12 cellular contexts compared by ENCODE assay signal in the genomic region with DNA sequence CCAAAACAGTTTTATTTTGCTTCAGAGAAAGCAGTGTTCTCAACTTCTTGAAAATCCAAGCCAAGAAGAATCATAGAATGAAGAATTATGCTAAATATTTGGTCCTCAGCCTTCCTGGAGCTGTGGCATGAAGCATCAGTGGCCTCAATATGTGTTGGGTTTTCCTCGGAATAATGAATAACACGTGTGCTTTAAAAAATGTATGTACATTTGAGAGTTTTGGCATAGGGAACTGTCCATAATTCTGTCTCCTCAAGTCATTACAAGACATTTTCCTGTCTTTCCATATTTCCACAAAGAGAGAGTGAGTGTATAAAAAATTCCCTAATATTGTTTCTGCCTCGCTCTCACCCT. TPM values are rescaled to one million over a fixed set of nuclear protein-coding genes. Genes with fewer than 3 reads are reported as not detected.
DNase-seq lines count a peak whose midpoint lies in the region; ATAC-seq and TF ChIP-seq lines count a peak whose summit lies in the region.
"Had no signal": no experiment of that assay in that cellular context is flagged by ENCODE, and none has a peak within 500 bp of the region (broad histone marks: within the 10 kb centered on the region; RNA-seq: fewer than 3 reads in every experiment).

No MANE protein-coding gene starts in this region.

- H3K27ac ChIP-seq in RWPE2 (ENCODE audit: poor library complexity, severe bottlenecking) (peak overlapping the region; percentile 50), neutrophil (peak overlapping the region; percentile 59)
- H3K27ac ChIP-seq: A549 had no signal

- peaks cover 0 to 5% (median 0%) of the 10 kb centered on the region in 7 donors for H3K9me3 Mint-ChIP-seq in CD14-positive monocyte

- H3K27ac Mint-ChIP-seq in CD14-positive monocyte: peak overlapping the region in 6 of 7 donors; percentile 83 to 97 (median 86)
- H3K27ac Mint-ChIP-seq: CD4-positive, CD25-positive, alpha-beta regulatory T cell had no signal

- peaks cover 56% of the 10 kb centered on the region for H3K4me1 Mint-ChIP-seq in CD14-positive monocyte
- H3K4me1 Mint-ChIP-seq: CD4-positive, CD25-positive, alpha-beta regulatory T cell had no signal

- intact Hi-C loops in CD14-positive monocyte (cut with micrococcal nuclease): loop anchor here in 1 of 2 donors (10.0 kb wide), 1 partner anchor 221 kb away; no protein-coding TSS in a partner anchor

- H3K27me3 Mint-ChIP-seq in CD14-positive monocyte (ENCODE audit: low read depth in 3 of 3): peaks cover 0 to 4% (median 2%) of the 10 kb centered on the region in 3 donors
- H3K27me3 Mint-ChIP-seq: CD4-positive, CD25-positive, alpha-beta regulatory T cell had no signal

- H3K4me3 Mint-ChIP-seq in CD14-positive monocyte: no peak overlapping the region
- H3K4me3 Mint-ChIP-seq: CD4-positive, CD25-positive, alpha-beta regulatory T cell had no signal

- no peaks in the 10 kb centered on the region for H3K36me3 Mint-ChIP-seq in CD14-positive monocyte
- H3K36me3 Mint-ChIP-seq: CD4-positive, CD25-positive, alpha-beta regulatory T cell had no signal

- H3K4me1 ChIP-seq in RWPE2 (ENCODE audit: insufficient read depth, poor library complexity, severe bottlenecking) (peaks cover 12% of the 10 kb centered on the region), neutrophil (ENCODE audit: control insufficient read depth in 1 of 2, insufficient read depth in 1 of 2, low read depth in 1 of 2, low read length in 1 of 2) (peaks cover 13 to 16% of the 10 kb centered on the region in 2 experiments)
- H3K4me1 ChIP-seq: A549 had no signal

- H3K27me3 ChIP-seq in RWPE2 (ENCODE audit: insufficient read depth, poor library complexity, severe bottlenecking) (no peaks in the 10 kb centered on the region), neutrophil (no peaks in the 10 kb centered on the region)

- TF ChIP-seq CTCF in CD14-positive monocyte (IDR thresholded peaks at IDR 0.05): no peak
- TF ChIP-seq CTCF in RWPE2 (IDR thresholded peaks at IDR 0.05; ENCODE audit: poor library complexity, severe bottlenecking): no peak
- no peak for TF ChIP-seq CTCF in neutrophil (IDR thresholded peaks at IDR 0.05)
- no peak for TF ChIP-seq CTCF in GM20000 (IDR thresholded peaks at IDR 0.05; ENCODE audit: extremely low read depth, missing control alignments)

- no peaks in the 10 kb centered on the region for H3K9me3 ChIP-seq in RWPE2 (ENCODE audit: severe bottlenecking)
- no peaks in the 10 kb centered on the region for H3K9me3 ChIP-seq in neutrophil

- no peak for ATAC-seq in RWPE2 (ENCODE audit: low read depth)
- no peak for ATAC-seq in HG03378 (IDR thresholded peaks at IDR 0.05; ENCODE audit: unreplicated experiment)
- ATAC-seq: A549, HCT116 had no signal

- no peaks in the 10 kb centered on the region for H3K36me3 ChIP-seq in RWPE2 (ENCODE audit: low read depth)
- no peaks in the 10 kb centered on the region for H3K36me3 ChIP-seq in neutrophil

- H3K4me3 ChIP-seq in RWPE2 (ENCODE audit: severe bottlenecking) (no peak overlapping the region), neutrophil (ENCODE audit: low read depth in 1 of 2, low read length in 1 of 2) (no peak overlapping the region)
- H3K4me3 ChIP-seq: A549 had no signal

- DNase-seq in CD14-positive monocyte (ENCODE audit: low spot score) (no peak), RWPE2 (ENCODE audit: low spot score) (no peak), fibroblast of gingiva (ENCODE audit: low read depth) (peak; percentile 9), HK-2 (ENCODE audit: unreplicated experiment) (no peak), GM20000 (ENCODE audit: low spot score) (no peak)
- DNase-seq: CD4-positive, CD25-positive, alpha-beta regulatory T cell; DMS53; GF-D8 had no signal

RNA-seq across cellular contexts. Expression of gene LDLRAD3, which starts 10.3 kb away (rescaled TPM):
- 10 to 100 TPM; 10.4 to 14.1 TPM for polyA plus RNA-seq in CD14-positive monocyte
